In genomic region chr11:66264383-66264782, GRCh38 we compare ENCODE assay signal across 20 cellular contexts. TPM values are rescaled to one million over a fixed set of nuclear protein-coding genes. Genes with fewer than 3 reads are reported as not detected.
"Had no signal": no experiment of that assay in that cellular context is flagged by ENCODE, and none has a peak within 500 bp of the region (broad histone marks: within the 10 kb centered on the region; RNA-seq: fewer than 3 reads in every experiment).

No MANE protein-coding gene starts in this region.

- H3K27me3 ChIP-seq: adrenal gland, ascending aorta, esophagus muscularis mucosa, hepatocyte, neural progenitor cell, upper lobe of left lung had no signal

- H3K4me3 Mint-ChIP-seq: activated CD4-positive, alpha-beta memory T cell treated with anti-CD3 and anti-CD28 coated beads for 36 hours; immature natural killer cell; neural progenitor cell; T-helper 17 cell had no signal

- H3K4me3 ChIP-seq: adrenal gland, ascending aorta, esophagus muscularis mucosa, hepatocyte, lower lobe of right lung, neural progenitor cell, upper lobe of left lung had no signal

- H3K36me3 ChIP-seq: neural progenitor cell had no signal

- H3K4me2 ChIP-seq: hepatocyte, neural progenitor cell had no signal

- H3K27ac Mint-ChIP-seq: activated CD4-positive, alpha-beta memory T cell treated with anti-CD3 and anti-CD28 coated beads for 36 hours; immature natural killer cell; neural progenitor cell; T-helper 17 cell had no signal

- H2AFZ ChIP-seq: hepatocyte, neural progenitor cell had no signal

- H3K27me3 Mint-ChIP-seq: activated CD4-positive, alpha-beta memory T cell treated with anti-CD3 and anti-CD28 coated beads for 36 hours; naive B cell; T-helper 17 cell had no signal

- H3K27ac ChIP-seq: adrenal gland, ascending aorta, hepatocyte, lower lobe of right lung, neural progenitor cell, upper lobe of left lung had no signal

- DNase-seq: central memory CD4-positive, alpha-beta T cell; immature natural killer cell; lower lobe of right lung; naive B cell; T-helper 17 cell; upper lobe of left lung had no signal

- H3K9me3 Mint-ChIP-seq: activated CD4-positive, alpha-beta memory T cell treated with anti-CD3 and anti-CD28 coated beads for 36 hours; immature natural killer cell; naive B cell; neural progenitor cell had no signal

- FAIRE-seq: frontal cortex, small intestine had no signal

- H3K9ac ChIP-seq: neural progenitor cell had no signal

- H3K9me3 ChIP-seq: adrenal gland, ascending aorta, esophagus muscularis mucosa, lower lobe of right lung, upper lobe of left lung had no signal

- ATAC-seq: left lobe of liver, lower lobe of right lung, sciatic nerve, T-helper 17 cell had no signal

RNA-seq across cellular contexts. Expression of gene CNIH2, which starts 13.6 kb away (rescaled TPM):
- total RNA-seq: ascending aorta, dermis blood vessel endothelial cell, osteoblast, posterior vena cava, subcutaneous adipose tissue had no signal
- polyA plus RNA-seq: immature natural killer cell had no signal

RNA-seq across cellular contexts. Expression of gene TMEM151A, which starts 27.3 kb away (rescaled TPM):
- total RNA-seq: activated CD4-positive, alpha-beta memory T cell treated with anti-CD3 and anti-CD28 coated beads for 36 hours; dermis blood vessel endothelial cell; lower lobe of right lung; posterior vena cava; subcutaneous adipose tissue had no signal
- polyA plus RNA-seq: immature natural killer cell had no signal
